ENCODE assay signal across 1 cellular context in the genomic region with DNA sequence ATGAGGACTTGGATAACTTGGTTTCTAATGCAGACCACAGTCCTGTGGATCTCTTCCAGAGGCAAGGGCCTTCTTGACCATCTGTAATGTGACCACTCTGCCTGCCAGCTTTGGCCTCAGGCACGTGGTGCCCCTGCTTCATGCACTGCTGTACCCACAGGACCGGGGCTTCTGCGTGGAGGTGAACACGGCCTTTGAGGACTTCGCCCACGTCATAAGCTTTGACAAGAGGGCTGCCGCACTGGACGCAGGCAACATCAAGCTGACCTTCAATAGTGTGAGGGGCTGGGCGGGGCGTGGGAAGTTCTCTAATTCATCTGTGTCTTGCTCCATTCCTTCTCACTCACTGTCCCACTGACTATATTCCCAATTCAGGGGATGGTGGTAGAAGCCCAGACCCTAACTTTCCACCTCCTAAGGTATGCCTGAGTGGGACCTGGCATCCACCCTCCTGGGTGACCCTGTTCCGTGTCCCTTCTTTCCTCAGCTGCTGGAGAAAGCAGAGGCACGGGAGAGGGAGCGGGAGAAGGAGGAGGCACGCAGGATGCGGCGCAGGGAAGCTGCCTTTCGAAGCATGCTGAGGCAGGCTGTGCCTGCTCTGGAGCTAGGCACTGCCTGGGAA.
TF ChIP-seq lines count a peak whose summit lies in the region.

No MANE protein-coding gene starts in this region.

TF ChIP-seq in H1, 55 proteins besides CTCF, POLR2A, EP300 and RAD21:
- TF ChIP-seq KDM4A (IDR thresholded peaks at IDR 0.05; ENCODE audit: low read depth, low read length, severe bottlenecking), result no peak
- TF ChIP-seq POLR2AphosphoS5 (IDR thresholded peaks at IDR 0.05; ENCODE audit: low read depth, low read length), result peak; percentile 24; the same call in 1 of the 2 replicates
- TF ChIP-seq, protein P1, sequence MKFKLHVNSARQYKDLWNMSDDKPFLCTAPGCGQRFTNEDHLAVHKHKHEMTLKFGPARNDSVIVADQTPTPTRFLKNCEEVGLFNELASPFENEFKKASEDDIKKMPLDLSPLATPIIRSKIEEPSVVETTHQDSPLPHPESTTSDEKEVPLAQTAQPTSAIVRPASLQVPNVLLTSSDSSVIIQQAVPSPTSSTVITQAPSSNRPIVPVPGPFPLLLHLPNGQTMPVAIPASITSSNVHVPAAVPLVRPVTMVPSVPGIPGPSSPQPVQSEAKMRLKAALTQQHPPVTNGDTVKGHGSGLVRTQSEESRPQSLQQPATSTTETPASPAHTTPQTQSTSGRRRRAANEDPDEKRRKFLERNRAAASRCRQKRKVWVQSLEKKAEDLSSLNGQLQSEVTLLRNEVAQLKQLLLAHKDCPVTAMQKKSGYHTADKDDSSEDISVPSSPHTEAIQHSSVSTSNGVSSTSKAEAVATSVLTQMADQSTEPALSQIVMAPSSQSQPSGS (IDR thresholded peaks at IDR 0.05; ENCODE audit: low read length), result no peak
- no peak for TF ChIP-seq CHD1 (IDR thresholded peaks at IDR 0.05; ENCODE audit: low read depth, low read length)
